27 cellular contexts compared by ENCODE assay signal in the genomic region with DNA sequence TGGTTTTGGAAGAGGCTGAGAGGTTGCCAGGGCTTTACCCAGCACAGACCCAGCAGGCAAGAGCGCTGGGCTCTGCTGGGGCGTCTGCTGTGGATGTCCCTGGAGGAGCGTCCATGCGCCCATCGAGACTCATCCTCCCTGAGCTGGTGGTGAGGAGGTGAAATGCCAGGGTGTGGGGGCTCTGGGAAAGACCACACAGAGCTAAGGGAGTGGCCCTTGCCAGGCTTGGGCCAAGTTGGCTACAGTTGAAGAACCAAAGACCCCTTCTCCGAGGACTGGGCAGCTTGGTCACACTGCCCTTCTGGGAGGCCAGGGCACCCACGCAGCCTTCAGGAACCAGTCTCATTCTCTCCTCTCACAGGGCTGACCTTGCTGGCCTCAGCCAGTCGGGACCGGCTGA. TPM values are rescaled to one million over a fixed set of nuclear protein-coding genes. Genes with fewer than 3 reads are reported as not detected.
DNase-seq lines count a peak whose midpoint lies in the region; ATAC-seq and TF ChIP-seq lines count a peak whose summit lies in the region.
"Had no signal": no experiment of that assay in that cellular context is flagged by ENCODE, and none has a peak within 500 bp of the region (broad histone marks: within the 10 kb centered on the region; RNA-seq: fewer than 3 reads in every experiment).

No MANE protein-coding gene starts in this region.

- H4K91ac ChIP-seq in IMR-90 (ENCODE audit: insufficient read depth, low read depth, low read length) = no peak overlapping the region

- no peak overlapping the region for H3K4me2 ChIP-seq in IMR-90 (ENCODE audit: low read depth, low read length)
- H3K4me2 ChIP-seq in smooth muscle cell = no peak overlapping the region
- H3K4me2 ChIP-seq: BLaER1 had no signal

- H4K20me1 ChIP-seq in IMR-90 (ENCODE audit: insufficient read depth, low read length) (no peaks in the 10 kb centered on the region), smooth muscle cell (ENCODE audit: low read depth) (no peaks in the 10 kb centered on the region)
- H4K20me1 ChIP-seq: BLaER1 had no signal

- no peaks in the 10 kb centered on the region for H3K27me3 ChIP-seq in IMR-90 (ENCODE audit: control insufficient read depth, insufficient read depth, low read length)
- H3K27me3 ChIP-seq in aorta (ENCODE audit: control insufficient read depth in 1 of 2, insufficient read depth in 2 of 2, low read length in 1 of 2) = no peaks in the 10 kb centered on the region
- no peaks in the 10 kb centered on the region for H3K27me3 ChIP-seq in smooth muscle cell (ENCODE audit: low read depth)
- H3K27me3 ChIP-seq in upper lobe of left lung = no peaks in the 10 kb centered on the region
- H3K27me3 ChIP-seq: BE2C, BLaER1 had no signal

- H3K4me3 ChIP-seq in IMR-90 (ENCODE audit: insufficient read depth, low read depth, low read length) (no peak overlapping the region), aorta (ENCODE audit: low read length in 2 of 2) (no peak overlapping the region), smooth muscle cell (no peak overlapping the region), upper lobe of left lung (no peak overlapping the region)
- H3K4me3 ChIP-seq: BLaER1, GM12878 had no signal

- H3K9me3 Mint-ChIP-seq in central memory CD8-positive, alpha-beta T cell = no peaks in the 10 kb centered on the region
- H3K9me3 Mint-ChIP-seq: CD14-positive monocyte; CD4-positive, alpha-beta memory T cell; CD4-positive, CD25-positive, alpha-beta regulatory T cell; CD8-positive, alpha-beta memory T cell had no signal

- H3K79me1 ChIP-seq in IMR-90 (ENCODE audit: low read depth in 1 of 2, low read length in 2 of 2) = no peaks in the 10 kb centered on the region; a peak in 1 of 4 replicates

- no peaks in the 10 kb centered on the region for H3K9me3 ChIP-seq in IMR-90 (ENCODE audit: control insufficient read depth, insufficient read depth, low read length)
- no peaks in the 10 kb centered on the region for H3K9me3 ChIP-seq in aorta (ENCODE audit: control insufficient read depth, low read length)
- no peaks in the 10 kb centered on the region for H3K9me3 ChIP-seq in smooth muscle cell (replicated peaks; ENCODE audit: low read depth)
- no peaks in the 10 kb centered on the region for H3K9me3 ChIP-seq in upper lobe of left lung
- H3K9me3 ChIP-seq: BE2C, BLaER1 had no signal

- no peak overlapping the region for H2BK20ac ChIP-seq in IMR-90 (ENCODE audit: low read depth, low read length)

- TF ChIP-seq EP300 in upper lobe of left lung (IDR thresholded peaks at IDR 0.05) = no peak

- H3K14ac ChIP-seq in IMR-90 (replicated peaks; ENCODE audit: low read depth, low read length) = no peak overlapping the region

- H3K56ac ChIP-seq in IMR-90 (ENCODE audit: extremely low read depth, insufficient read depth, low read length) = no peak overlapping the region

- H3K4me1 ChIP-seq in IMR-90 (ENCODE audit: control insufficient read depth, insufficient read depth, low read length) (no peaks in the 10 kb centered on the region), aorta (ENCODE audit: control insufficient read depth in 1 of 2, insufficient read depth in 2 of 2, low read length in 2 of 2) (no peaks in the 10 kb centered on the region), smooth muscle cell (ENCODE audit: low read depth) (no peaks in the 10 kb centered on the region), upper lobe of left lung (no peaks in the 10 kb centered on the region)
- H3K4me1 ChIP-seq: BE2C, BLaER1 had no signal

- BruUV-seq in IMR-90 (replicated peaks; lab: Mats Ljungman, UMichigan) = no TSS peak

- no peaks in the 10 kb centered on the region for H3K79me2 ChIP-seq in smooth muscle cell (ENCODE audit: low read depth)

- no peaks in the 10 kb centered on the region for H3K27me3 Mint-ChIP-seq in central memory CD8-positive, alpha-beta T cell
- H3K27me3 Mint-ChIP-seq: CD4-positive, alpha-beta memory T cell; CD4-positive, CD25-positive, alpha-beta regulatory T cell; CD8-positive, alpha-beta memory T cell had no signal

- POLR2A ChIA-PET in IMR-90 (lab: Charles Lee; ENCODE audit: unreplicated experiment) = no interaction called here

- WGBS in IMR-90 (ENCODE audit: extremely low coverage in 2 of 2, insufficient read length in 1 of 2), 2 experiments = 97% methylated on average over 6 of the region's 9 CpGs; no CpG with 5 or more reads in 1 of the 2 experiments
- 97 to 100% methylated on average over 9 of the region's 9 CpGs for WGBS in aorta, 2 donors
- 100% methylated on average over 9 of the region's 9 CpGs for whole genome bisulfite sequencing in smooth muscle cell (ENCODE audit: low lambda C conversion rate)
- 97 to 100% methylated on average over 7 to 9 of the region's 9 CpGs for WGBS in upper lobe of left lung, 2 donors

- no peak overlapping the region for H2BK15ac ChIP-seq in IMR-90 (ENCODE audit: low read depth, low read length)

- H3K27ac ChIP-seq in IMR-90 (ENCODE audit: insufficient read depth, low read length) = no peak overlapping the region
- H3K27ac ChIP-seq in aorta (ENCODE audit: low read depth in 1 of 2, low read length in 2 of 2) = no peak overlapping the region
- H3K27ac ChIP-seq in smooth muscle cell (ENCODE audit: low read depth) = no peak overlapping the region
- no peak overlapping the region for H3K27ac ChIP-seq in upper lobe of left lung
- H3K27ac ChIP-seq: BLaER1 had no signal

- no peak for TF ChIP-seq POLR2A in IMR-90 (IDR thresholded peaks at IDR 0.05; ENCODE audit: low read depth, low read length)
- no peak for TF ChIP-seq POLR2A in upper lobe of left lung (IDR thresholded peaks at IDR 0.05)

- TF ChIP-seq CTCF in IMR-90 (conservative IDR thresholded peaks at IDR 0.05; ENCODE audit: low read depth, low read length) (no peak), smooth muscle cell (IDR thresholded peaks at IDR 0.05; ENCODE audit: borderline replicate concordance, insufficient read depth, poor library complexity, severe bottlenecking) (no peak), upper lobe of left lung (IDR thresholded peaks at IDR 0.05) (no peak)

- peaks cover 6% of the 10 kb centered on the region; the same call in 1 of the 2 replicates for H3K9me1 ChIP-seq in IMR-90 (ENCODE audit: insufficient read depth, low read length)

- H3K36me3 ChIP-seq in IMR-90 (ENCODE audit: control insufficient read depth, insufficient read depth, low read length) = peaks cover 22% of the 10 kb centered on the region
- no peaks in the 10 kb centered on the region for H3K36me3 ChIP-seq in aorta (ENCODE audit: control insufficient read depth in 1 of 2, insufficient read depth in 2 of 2, low read length in 1 of 2)
- H3K36me3 ChIP-seq in smooth muscle cell (ENCODE audit: low read depth) = no peaks in the 10 kb centered on the region
- H3K36me3 ChIP-seq in upper lobe of left lung = peaks cover 0 to 11% (median 8%) of the 10 kb centered on the region in 4 donors

- no peaks in the 10 kb centered on the region for H3K4me1 Mint-ChIP-seq in central memory CD8-positive, alpha-beta T cell
- H3K4me1 Mint-ChIP-seq: CD14-positive monocyte; CD4-positive, alpha-beta memory T cell; CD4-positive, CD25-positive, alpha-beta regulatory T cell; CD8-positive, alpha-beta memory T cell had no signal

- no peak overlapping the region for H3K9ac ChIP-seq in IMR-90 (ENCODE audit: low read depth, low read length)
- H3K9ac ChIP-seq in smooth muscle cell (ENCODE audit: low read depth) = no peak overlapping the region
- H3K9ac ChIP-seq: BLaER1 had no signal

- H2BK120ac ChIP-seq in IMR-90 (ENCODE audit: low read depth, low read length) = no peak overlapping the region

- H2AK9ac ChIP-seq in IMR-90 (replicated peaks; ENCODE audit: low read depth, low read length, poor library complexity) = peak overlapping the region; percentile 19

- H4K8ac ChIP-seq in IMR-90 (ENCODE audit: low read depth in 2 of 2, low read length in 2 of 2) = no peak overlapping the region

- in situ Hi-C loops in IMR-90 (cut with MboI; ENCODE audit: low sequenced_read_pairs) = no loop called here

- ATAC-seq in IMR-90 (ENCODE audit: low read depth) (no peak), aorta (ENCODE audit: low FRiP score) (peak; percentile 6), HG02642 (IDR thresholded peaks at IDR 0.05; ENCODE audit: poor library complexity, unreplicated experiment) (no peak), upper lobe of left lung (ENCODE audit: low FRiP score in 2 of 2) (no peak)
- no peak for ATAC-seq in central memory CD8-positive, alpha-beta T cell (replicated peaks; ENCODE audit: extremely low read depth, poor library complexity, severe bottlenecking)
- ATAC-seq: GM12878 had no signal

- no peak overlapping the region for H3K4ac ChIP-seq in IMR-90 (ENCODE audit: low read depth, low read length)

- intact Hi-C loops in IMR-90 (cut with micrococcal nuclease) = no loop called here
- intact Hi-C loops in aorta (cut with DNase I) = no loop called here

- no peaks in the 10 kb centered on the region for H3F3A ChIP-seq in smooth muscle cell (ENCODE audit: low read depth)

- no peak for TF ChIP-seq RAD21 in IMR-90 (IDR thresholded peaks at IDR 0.05; ENCODE audit: low read length)

- CTCF ChIA-PET in IMR-90 (lab: Yijun Ruan, JAX) = no interaction called here

- H4K5ac ChIP-seq in IMR-90 (ENCODE audit: low read depth, low read length) = no peak overlapping the region

- no peak overlapping the region for H3K4me3 Mint-ChIP-seq in central memory CD8-positive, alpha-beta T cell
- H3K4me3 Mint-ChIP-seq: CD14-positive monocyte; CD4-positive, alpha-beta memory T cell; CD4-positive, CD25-positive, alpha-beta regulatory T cell; CD8-positive, alpha-beta memory T cell had no signal

- no peak overlapping the region for H3K23ac ChIP-seq in IMR-90 (ENCODE audit: low read depth, low read length)

- dilution Hi-C loops in IMR-90 (cut with HindIII; ENCODE audit: low sequenced_read_pairs, unreplicated experiment) = no loop called here

- H2AFZ ChIP-seq in IMR-90 (replicated peaks; ENCODE audit: low read length, poor library complexity) = no peak overlapping the region
- H2AFZ ChIP-seq in smooth muscle cell (ENCODE audit: low read depth) = no peak overlapping the region

- H3K27ac Mint-ChIP-seq in central memory CD8-positive, alpha-beta T cell (ENCODE audit: low read depth) = peak overlapping the region; percentile 13
- H3K27ac Mint-ChIP-seq: CD14-positive monocyte; CD8-positive, alpha-beta memory T cell had no signal

- no peak overlapping the region for H3K18ac ChIP-seq in IMR-90 (ENCODE audit: low read depth, low read length)

- H2BK5ac ChIP-seq in IMR-90 (ENCODE audit: low read depth, low read length, poor library complexity, severe bottlenecking) = no peak overlapping the region

- DNase-seq in IMR-90 (no peak), aorta (no peak), smooth muscle cell (lab: John Stamatoyannopoulos, UW; ENCODE audit: unreplicated experiment) (no peak), upper lobe of left lung (no peak)
- no peak for DNase-seq in central memory CD8-positive, alpha-beta T cell (ENCODE audit: low spot score in 2 of 2)
- DNase-seq: 8988T; ACHN; BE2C; C1 segment of cervical spinal cord; CD4-positive, alpha-beta memory T cell; CD4-positive, CD25-positive, alpha-beta regulatory T cell; CD8-positive, alpha-beta memory T cell; COR-L47; DMS 273 treated with DMSO at 0.1 percent for 48 hours; DMS153; DMS53; DMS79; DND-41; EL; GDM1 had no signal

- no peak overlapping the region for H2AK5ac ChIP-seq in IMR-90 (ENCODE audit: low read depth, low read length)

- peaks cover 6% of the 10 kb centered on the region for H3K36me3 Mint-ChIP-seq in central memory CD8-positive, alpha-beta T cell (ENCODE audit: insufficient read depth)

RNA-seq across cellular contexts. Expression of gene OVOL3, which starts 24.6 kb away (rescaled TPM):
- total RNA-seq in IMR-90 (2012; rRNA removed) (not detected in 2 replicates), aorta (not detected), smooth muscle cell (not detected in 2 replicates), upper lobe of left lung (not detected)
- polyA plus RNA-seq in IMR-90 (2012; rRNA removed) (not detected in 2 replicates), aorta (not detected), smooth muscle cell (not detected in 2 replicates)
- not detected in 2 replicates for polyA plus RNA-seq in IMR-90 (2012; cell fraction: cytosol; rRNA removed)
- polyA plus RNA-seq in IMR-90 (2012; cell fraction: nucleus; rRNA removed; ENCODE audit: low replicate concordance) = 0.13 TPM in 1 of 2 replicates, not detected in the other
- total RNA-seq: CD4-positive, alpha-beta memory T cell; CD4-positive, CD25-positive, alpha-beta regulatory T cell; CD8-positive, alpha-beta memory T cell; Daoy; G401; GM12878 had no signal
- polyA plus RNA-seq: AG04450; CD14-positive monocyte; CD4-positive, alpha-beta memory T cell; CD4-positive, CD25-positive, alpha-beta regulatory T cell; CD8-positive, alpha-beta memory T cell had no signal

RNA-seq across cellular contexts. Expression of gene POLR2I, which starts 28.3 kb away (rescaled TPM):
- 35.8 and 48.3 TPM in 2 replicates for total RNA-seq in IMR-90 (2012; rRNA removed)
- 59.7 and 105 TPM in 2 replicates for polyA plus RNA-seq in IMR-90 (2012; rRNA removed)
- polyA plus RNA-seq in IMR-90 (2012; cell fraction: cytosol; rRNA removed) = 63.5 and 75.8 TPM in 2 replicates
- 19.1 and 24.4 TPM in 2 replicates for polyA plus RNA-seq in IMR-90 (2012; cell fraction: nucleus; rRNA removed; ENCODE audit: low replicate concordance)
- total RNA-seq in aorta = 10 to 100 TPM; 33.7 to 48.1 TPM
- 10 to 100 TPM; 56.7 to 96.0 TPM for polyA plus RNA-seq in aorta
- 33.3 and 102 TPM in 2 replicates for total RNA-seq in smooth muscle cell
- 132 and 172 TPM in 2 replicates for polyA plus RNA-seq in smooth muscle cell
- total RNA-seq in upper lobe of left lung = 10 to 100 TPM; 36.2 to 81.7 (median 53.7) TPM

RNA-seq across cellular contexts. Expression of gene TBCB, which starts 28.9 kb away (rescaled TPM):
- total RNA-seq in IMR-90 (2012; rRNA removed) (182 and 185 TPM in 2 replicates), aorta (100 to 1,000 TPM; 121 to 123 TPM), smooth muscle cell (104 and 146 TPM in 2 replicates), upper lobe of left lung (100 to 1,000 TPM in 4 of 6 donors, 10 to 100 TPM in 2; 31.4 to 151 (median 109) TPM)
- polyA plus RNA-seq in IMR-90 (2012; rRNA removed) (269 and 315 TPM in 2 replicates), aorta (100 to 1,000 TPM; 131 to 220 TPM), smooth muscle cell (234 and 241 TPM in 2 replicates)
- 337 and 453 TPM in 2 replicates for polyA plus RNA-seq in IMR-90 (2012; cell fraction: cytosol; rRNA removed)
- polyA plus RNA-seq in IMR-90 (2012; cell fraction: nucleus; rRNA removed; ENCODE audit: low replicate concordance) = 251 and 260 TPM in 2 replicates

RNA-seq across cellular contexts. Expression of gene WDR62, which starts 31.6 kb away (rescaled TPM):
- 4.5 and 5.0 TPM in 2 replicates for total RNA-seq in IMR-90 (2012; rRNA removed)
- polyA plus RNA-seq in IMR-90 (2012; rRNA removed) = 7.0 and 8.2 TPM in 2 replicates
- 3.9 and 4.0 TPM in 2 replicates for polyA plus RNA-seq in IMR-90 (2012; cell fraction: cytosol; rRNA removed)
- polyA plus RNA-seq in IMR-90 (2012; cell fraction: nucleus; rRNA removed; ENCODE audit: low replicate concordance) = 12.0 and 43.6 TPM in 2 replicates
- 1 to 10 TPM in 1 of 2 donors, under 1 TPM in 1; 0.45 to 1.3 TPM for total RNA-seq in aorta
- under 1 TPM; 0.25 to 0.26 TPM for polyA plus RNA-seq in aorta
- total RNA-seq in smooth muscle cell = 1.0 and 1.5 TPM in 2 replicates
- 2.1 and 4.6 TPM in 2 replicates for polyA plus RNA-seq in smooth muscle cell
- total RNA-seq in upper lobe of left lung = 1 to 10 TPM in 5 of 6 donors, under 1 TPM in 1; 1.00 to 7.6 (median 2.4) TPM

RNA-seq across cellular contexts. Expression of gene THAP8, which starts 32.2 kb away (rescaled TPM):
- 1.8 and 2.2 TPM in 2 replicates for total RNA-seq in IMR-90 (2012; rRNA removed)
- polyA plus RNA-seq in IMR-90 (2012; rRNA removed) = 5.9 and 7.2 TPM in 2 replicates
- polyA plus RNA-seq in IMR-90 (2012; cell fraction: cytosol; rRNA removed) = 7.4 and 13.9 TPM in 2 replicates
- polyA plus RNA-seq in IMR-90 (2012; cell fraction: nucleus; rRNA removed; ENCODE audit: low replicate concordance) = 3.2 and 7.3 TPM in 2 replicates
- total RNA-seq in aorta = 1 to 10 TPM; 1.8 to 4.1 TPM
- 1 to 10 TPM; 2.9 to 3.6 TPM for polyA plus RNA-seq in aorta
- total RNA-seq in smooth muscle cell = 9.3 and 13.1 TPM in 2 replicates
- polyA plus RNA-seq in smooth muscle cell = 13.1 and 22.9 TPM in 2 replicates
- 10 to 100 TPM in 1 of 6 donors, 1 to 10 TPM in 5; 2.4 to 10.5 (median 7.8) TPM for total RNA-seq in upper lobe of left lung
